23 cellular contexts compared by ENCODE assay signal in genomic region chr7:23604296-23604640, GRCh38. TPM values are rescaled to one million over a fixed set of nuclear protein-coding genes. Genes with fewer than 3 reads are reported as not detected.
DNase-seq lines count a peak whose midpoint lies in the region; ATAC-seq and TF ChIP-seq lines count a peak whose summit lies in the region.
"Had no signal": no experiment of that assay in that cellular context is flagged by ENCODE, and none has a peak within 500 bp of the region (broad histone marks: within the 10 kb centered on the region; RNA-seq: fewer than 3 reads in every experiment).

No MANE protein-coding gene starts in this region.

- peaks cover 3% of the 10 kb centered on the region for H3K4me1 ChIP-seq in RWPE2 (ENCODE audit: insufficient read depth, poor library complexity, severe bottlenecking)

- H3K36me3 ChIP-seq in RWPE2 (ENCODE audit: low read depth), result no peaks in the 10 kb centered on the region

- DNase-seq in EL, result peak; percentile 14
- DNase-seq in RWPE2 (ENCODE audit: low spot score), result no peak
- peak; percentile 9 for DNase-seq in fibroblast of mammary gland (ENCODE audit: low read depth)
- no peak for DNase-seq in NCI-H345 (lab: John Stamatoyannopoulos, UW)
- no peak for DNase-seq in left colon
- DNase-seq in activated T-cell treated with anti-CD3 and anti-CD28 coated beads, Interleukin-2, amount 50 U/mL, for 1 hour, result no peak
- DNase-seq: Caco-2; CD4-positive, alpha-beta memory T cell; DMS 273 treated with DMSO at 0.1 percent for 48 hours; DND-41; GF-D8; MM.1S; NCI-H1105; NCI-H146; NCI-H2029; NCI-H524 treated with DMSO at 0.1 percent for 48 hours; NCI-H82; Peyer's patch; SJCRH30; T-cell had no signal

- peak; percentile 40; the same call in 1 of the 3 replicates for ATAC-seq in RWPE2 (ENCODE audit: low read depth)
- ATAC-seq in HG03095 (IDR thresholded peaks at IDR 0.05; ENCODE audit: unreplicated experiment), result no peak
- ATAC-seq in left colon, result no peak
- ATAC-seq: T-cell had no signal

- H3K4me3 ChIP-seq in RWPE2 (ENCODE audit: severe bottlenecking) (no peak overlapping the region), fibroblast of mammary gland (ENCODE audit: control insufficient read depth, low read depth, low read length) (no peak overlapping the region)
- H3K4me3 ChIP-seq: BLaER1 treated with 17β-estradiol and CSF1 and Interleukin-3, amounts not matched to agents 10 nM and 100 nM; K562; Peyer's patch; SJCRH30 had no signal

- H3K27me3 ChIP-seq in RWPE2 (ENCODE audit: insufficient read depth, poor library complexity, severe bottlenecking), result no peaks in the 10 kb centered on the region
- H3K27me3 ChIP-seq: BLaER1 treated with 17β-estradiol and CSF1 and Interleukin-3, amounts not matched to agents 10 nM and 100 nM; Peyer's patch; SJCRH30 had no signal

- intact Hi-C loops in left colon (cut with DNase I, micrococcal nuclease), result no loop called here

- H3K9me3 ChIP-seq in RWPE2 (ENCODE audit: severe bottlenecking), result no peaks in the 10 kb centered on the region
- H3K9me3 ChIP-seq: Caco-2, Peyer's patch, SJCRH30 had no signal

- H3K27ac ChIP-seq in RWPE2 (ENCODE audit: poor library complexity, severe bottlenecking), result no peak overlapping the region
- H3K27ac ChIP-seq: BLaER1 treated with 17β-estradiol and CSF1 and Interleukin-3, amounts not matched to agents 10 nM and 100 nM; Peyer's patch; SJCRH30 had no signal

- TF ChIP-seq CTCF in RWPE2 (IDR thresholded peaks at IDR 0.05; ENCODE audit: poor library complexity, severe bottlenecking) (no peak), fibroblast of mammary gland (conservative IDR thresholded peaks at IDR 0.05; ENCODE audit: control insufficient read depth, insufficient read depth, low read depth, low read length) (no peak)

RNA-seq across cellular contexts. Expression of gene CCDC126, which starts 7.1 kb away (rescaled TPM):
- total RNA-seq in left colon, result 10 to 100 TPM in 1 of 2 donors, 1 to 10 TPM in 1; 7.8 to 12.2 TPM

Comparison
In these comparisons a context has a peak if more than half of its experiments do, and no peak if none do; other contexts are left out.
1. DNase-seq: peak in EL (single experiment) and fibroblast of mammary gland (single experiment); none in RWPE2 (single experiment), NCI-H345 (single experiment), left colon (0 of 2) and activated T-cell treated with anti-CD3 and anti-CD28 coated beads, Interleukin-2, amount 50 U/mL, for 1 hour (single experiment).